In genomic region chr4:153780221-153780620, GRCh38 we compare ENCODE assay signal across 19 cellular contexts. TPM values are rescaled to one million over a fixed set of nuclear protein-coding genes. Genes with fewer than 3 reads are reported as not detected.
DNase-seq lines count a peak whose midpoint lies in the region; ATAC-seq and TF ChIP-seq lines count a peak whose summit lies in the region.
"Had no signal": no experiment of that assay in that cellular context is flagged by ENCODE, and none has a peak within 500 bp of the region (broad histone marks: within the 10 kb centered on the region; RNA-seq: fewer than 3 reads in every experiment).

No MANE protein-coding gene starts in this region.

- H2AFZ ChIP-seq in neural progenitor cell (replicated peaks), result no peak overlapping the region

- H3K27me3 Mint-ChIP-seq in WTC11 (ENCODE audit: low read depth) (no peaks in the 10 kb centered on the region), neural progenitor cell (ENCODE audit: insufficient read depth, low read depth) (no peaks in the 10 kb centered on the region), Calu3 (ENCODE audit: unreplicated experiment) (no peaks in the 10 kb centered on the region)

- no peak for TF ChIP-seq CTCF in WTC11 (IDR thresholded peaks at IDR 0.05)
- no peak for TF ChIP-seq CTCF in neural progenitor cell (IDR thresholded peaks at IDR 0.05)
- no peak for TF ChIP-seq CTCF in Calu3 (IDR thresholded peaks at IDR 0.05; ENCODE audit: unreplicated experiment)

- H3K9ac ChIP-seq in HUES48 (ENCODE audit: low read depth, low read length), result no peak overlapping the region
- H3K9ac ChIP-seq in neural progenitor cell, result no peak overlapping the region
- H3K9ac ChIP-seq: BLaER1 had no signal

- ATAC-seq in WTC11 (0 out of 2 replicates have a peak, but pooled peaks have one; percentile 11), GM21786 (IDR thresholded peaks at IDR 0.05; ENCODE audit: unreplicated experiment) (no peak)
- ATAC-seq in stimulated activated naive CD8-positive, alpha-beta T cell treated with anti-CD3 and anti-CD28 coated beads, Interleukin-15, Interleukin-2, amounts not matched to agents 100 U/mL and 50 U/mL, for 24 hours, result no peak
- ATAC-seq: K562, Right ventricle myocardium inferior had no signal

- POLR2A ChIA-PET in WTC11 (lab: Charles Lee), result interaction anchor here (1.9 kb wide), 1 partner anchor 10 kb away, joined by 17 read pairs; no protein-coding TSS in a partner anchor

- CTCF ChIA-PET in WTC11 (lab: Charles Lee), result interaction anchor here (1.5 to 2.4 kb wide), 5 partner anchors 10 to 303 kb away, joined by 4 to 21 read pairs (median 12); no protein-coding TSS in a partner anchor
- CTCF ChIA-PET in Calu3 (lab: Charles Lee), result interaction anchor here (0.6 kb wide), 1 partner anchor 60 kb away, joined by 4 read pairs; no protein-coding TSS in a partner anchor

- no peak overlapping the region for H3K4me3 ChIP-seq in HUES48 (ENCODE audit: low read depth, low read length)
- H3K4me3 ChIP-seq in neural progenitor cell, result no peak overlapping the region
- H3K4me3 ChIP-seq: BLaER1, K562, SK-N-MC had no signal

- H3K27ac Mint-ChIP-seq in WTC11 (peak overlapping the region; percentile 89), neural progenitor cell (no peak overlapping the region), Calu3 (ENCODE audit: unreplicated experiment) (no peak overlapping the region)
- H3K27ac Mint-ChIP-seq: CD8-positive, alpha-beta memory T cell had no signal

- H3K4me3 Mint-ChIP-seq in WTC11 (no peak overlapping the region), neural progenitor cell (peak overlapping the region; percentile 58), Calu3 (ENCODE audit: low read depth, unreplicated experiment) (no peak overlapping the region)
- H3K4me3 Mint-ChIP-seq: CD8-positive, alpha-beta memory T cell had no signal

- no peaks in the 10 kb centered on the region for H3K27me3 ChIP-seq in HUES48 (ENCODE audit: control insufficient read depth, insufficient read depth, low read length)
- no peaks in the 10 kb centered on the region for H3K27me3 ChIP-seq in neural progenitor cell
- H3K27me3 ChIP-seq: BLaER1 had no signal

- H3K36me3 ChIP-seq in HUES48 (ENCODE audit: control insufficient read depth, insufficient read depth, low read length) (peaks cover 51% of the 10 kb centered on the region), neural progenitor cell (peaks cover 22% of the 10 kb centered on the region)
- H3K36me3 ChIP-seq: BLaER1 had no signal

- no peaks in the 10 kb centered on the region for H3K9me3 ChIP-seq in HUES48 (ENCODE audit: control insufficient read depth, insufficient read depth, low read length)
- H3K9me3 ChIP-seq in neural progenitor cell (ENCODE audit: low read depth), result no peaks in the 10 kb centered on the region

- H3K36me3 Mint-ChIP-seq in WTC11 (peaks cover 63% of the 10 kb centered on the region), neural progenitor cell (peaks cover 55% of the 10 kb centered on the region), Calu3 (ENCODE audit: insufficient read depth, unreplicated experiment) (no peaks in the 10 kb centered on the region)
- H3K36me3 Mint-ChIP-seq: CD8-positive, alpha-beta memory T cell had no signal

- H3K27ac ChIP-seq in HUES48 (ENCODE audit: low read depth, low read length), result peak overlapping the region; percentile 36
- peak overlapping the region; percentile 50 for H3K27ac ChIP-seq in neural progenitor cell
- H3K27ac ChIP-seq: BLaER1, SK-N-MC had no signal

- peaks cover 15% of the 10 kb centered on the region for H3K4me1 ChIP-seq in HUES48 (ENCODE audit: control insufficient read depth, insufficient read depth, low read length)
- H3K4me1 ChIP-seq in neural progenitor cell, result peaks cover 38% of the 10 kb centered on the region
- H3K4me1 ChIP-seq: BLaER1 had no signal

- H3K4me2 ChIP-seq in neural progenitor cell, result no peak overlapping the region
- H3K4me2 ChIP-seq: BLaER1 had no signal

- H3K9me3 Mint-ChIP-seq in WTC11 (peaks cover 10% of the 10 kb centered on the region), neural progenitor cell (peaks cover 6% of the 10 kb centered on the region), Calu3 (ENCODE audit: low read depth, unreplicated experiment) (no peaks in the 10 kb centered on the region)

- H3F3A ChIP-seq in neural progenitor cell (ENCODE audit: low read depth), result peaks cover 58% of the 10 kb centered on the region

- peaks cover 47% of the 10 kb centered on the region for H4K20me1 ChIP-seq in neural progenitor cell (ENCODE audit: low read depth)
- H4K20me1 ChIP-seq: BLaER1 had no signal

- H3K4me1 Mint-ChIP-seq in WTC11, result peaks cover 57% of the 10 kb centered on the region
- H3K4me1 Mint-ChIP-seq in neural progenitor cell, result peaks cover 37% of the 10 kb centered on the region
- peaks cover 13% of the 10 kb centered on the region for H3K4me1 Mint-ChIP-seq in Calu3 (ENCODE audit: low read depth, unreplicated experiment)
- H3K4me1 Mint-ChIP-seq: CD8-positive, alpha-beta memory T cell had no signal

- H3K79me2 ChIP-seq in neural progenitor cell (ENCODE audit: low read depth), result peaks cover 31% of the 10 kb centered on the region

- intact Hi-C loops in Calu3 (cut with micrococcal nuclease; ENCODE audit: unreplicated experiment), result loop anchor here (10.0 kb wide), 1 partner anchor 265 kb away; no protein-coding TSS in a partner anchor

- DNase-seq in MV-4-11 (lab: John Stamatoyannopoulos, UW) (peak; percentile 93), WTC11 (ENCODE audit: low spot score) (no peak), neural progenitor cell (ENCODE audit: low spot score) (no peak), Calu3 (no peak)
- DNase-seq in stimulated activated naive CD8-positive, alpha-beta T cell treated with anti-CD3 and anti-CD28 coated beads, Interleukin-15, Interleukin-2, amounts not matched to agents 100 U/mL and 50 U/mL, for 24 hours, result no peak
- DNase-seq: CD8-positive, alpha-beta memory T cell; HCEC 1CT; NCI-H1092; NCI-H1436 treated with DMSO at 0.1 percent for 48 hours; NCI-H2029; NCI-H345; NCI-H526 had no signal

- BruUV-seq in Calu3 (replicated peaks; lab: Mats Ljungman, UMichigan), result no TSS peak

TF ChIP-seq in WTC11, 78 proteins besides CTCF, POLR2A, EP300 and RAD21:
- peak; percentile 26; the same call in 1 of the 2 replicates for TF ChIP-seq ERG (CRISPR knock-in tag; IDR thresholded peaks at IDR 0.05)
- TF ChIP-seq ARID4B (CRISPR knock-in tag; IDR thresholded peaks at IDR 0.05; ENCODE audit: borderline replicate concordance), result no peak

RNA-seq across cellular contexts. Expression of gene SFRP2, which starts 8.7 kb away (rescaled TPM):
- 417 to 505 TPM (median 497 TPM) in 3 replicates for total RNA-seq in WTC11 (2021)
- 86.1 and 123 TPM in 2 replicates for total RNA-seq in neural progenitor cell (ENCODE audit: low replicate concordance)
- not detected in 2 replicates for total RNA-seq in Calu3 (2022)
- total RNA-seq: OCI-LY7, Right ventricle myocardium inferior had no signal

RNA-seq across cellular contexts. Expression of gene RNF175, which starts 20.4 kb away (rescaled TPM):
- total RNA-seq in WTC11 (2021), result 5.2 to 5.7 TPM (median 5.4 TPM) in 3 replicates
- total RNA-seq in neural progenitor cell (ENCODE audit: low replicate concordance), result 25.1 and 34.6 TPM in 2 replicates
- total RNA-seq in Calu3 (2022), result 0.54 and 0.66 TPM in 2 replicates
- total RNA-seq: CD8-positive, alpha-beta memory T cell; K562 had no signal

Comparison
In these comparisons a context has a peak if more than half of its experiments do, and no peak if none do; other contexts are left out.
1. RNA of gene SFRP2, which starts 8.7 kb away (total RNA-seq): 417 to 505 TPM in WTC11 and 86.1 to 123 TPM in neural progenitor cell; not detected in Calu3; every median in the first group is over 10 times any median in the second.